ENCODE assay signal across 13 cellular contexts in genomic region chrX:130179579-130180215, GRCh38. TPM values are rescaled to one million over a fixed set of nuclear protein-coding genes. Genes with fewer than 3 reads are reported as not detected.
DNase-seq lines count a peak whose midpoint lies in the region; ATAC-seq and TF ChIP-seq lines count a peak whose summit lies in the region.
"Had no signal": no experiment of that assay in that cellular context is flagged by ENCODE, and none has a peak within 500 bp of the region (broad histone marks: within the 10 kb centered on the region; RNA-seq: fewer than 3 reads in every experiment).

No MANE protein-coding gene starts in this region.

- H3K9me3 Mint-ChIP-seq in CD4-positive, CD25-positive, alpha-beta regulatory T cell: no peaks in the 10 kb centered on the region
- no peaks in the 10 kb centered on the region for H3K9me3 Mint-ChIP-seq in activated T-helper 2 cell treated with anti-CD3 and anti-CD28 coated beads, Interferon-gamma antibody, Interleukin-2, Interleukin-4, amounts not matched to agents 10 μg/mL and 5 μg/mL and 100 μg/mL, durations not matched to agents 14 hours and 24 hours and 36 hours
- H3K9me3 Mint-ChIP-seq in HFFc6: no peaks in the 10 kb centered on the region

- H3K27me3 Mint-ChIP-seq in CD4-positive, CD25-positive, alpha-beta regulatory T cell: no peaks in the 10 kb centered on the region
- H3K27me3 Mint-ChIP-seq in activated T-helper 2 cell treated with anti-CD3 and anti-CD28 coated beads, Interferon-gamma antibody, Interleukin-2, Interleukin-4, amounts not matched to agents 10 μg/mL and 5 μg/mL and 100 μg/mL, durations not matched to agents 14 hours and 24 hours and 36 hours (ENCODE audit: low read depth): no peaks in the 10 kb centered on the region
- H3K27me3 Mint-ChIP-seq in HFFc6 (ENCODE audit: insufficient read depth): no peaks in the 10 kb centered on the region

- peaks cover 4 to 65% (median 34%) of the 10 kb centered on the region in 4 donors for H3K4me1 Mint-ChIP-seq in CD4-positive, CD25-positive, alpha-beta regulatory T cell
- H3K4me1 Mint-ChIP-seq in activated T-helper 2 cell treated with anti-CD3 and anti-CD28 coated beads, Interferon-gamma antibody, Interleukin-2, Interleukin-4, amounts not matched to agents 10 μg/mL and 5 μg/mL and 100 μg/mL, durations not matched to agents 14 hours and 24 hours and 36 hours (ENCODE audit: low read depth): peaks cover 41% of the 10 kb centered on the region
- peaks cover 6% of the 10 kb centered on the region for H3K4me1 Mint-ChIP-seq in HFFc6 (ENCODE audit: low read depth)

- H3K36me3 ChIP-seq in CD4-positive, CD25-positive, alpha-beta regulatory T cell (ENCODE audit: control insufficient read depth, insufficient read depth, low read length): peaks cover 5% of the 10 kb centered on the region
- peaks cover 52% of the 10 kb centered on the region for H3K36me3 ChIP-seq in DOHH2 (ENCODE audit: control insufficient read depth, low read length)
- H3K36me3 ChIP-seq in WERI-Rb-1: no peaks in the 10 kb centered on the region
- H3K36me3 ChIP-seq: lower lobe of right lung, stomach had no signal

- H3K27ac Mint-ChIP-seq in CD4-positive, CD25-positive, alpha-beta regulatory T cell: peak overlapping the region; percentile 74 to 89 (median 76)
- peak overlapping the region; percentile 44 for H3K27ac Mint-ChIP-seq in activated T-helper 2 cell treated with anti-CD3 and anti-CD28 coated beads, Interferon-gamma antibody, Interleukin-2, Interleukin-4, amounts not matched to agents 10 μg/mL and 5 μg/mL and 100 μg/mL, durations not matched to agents 14 hours and 24 hours and 36 hours
- H3K27ac Mint-ChIP-seq in HFFc6: no peak overlapping the region

- no peaks in the 10 kb centered on the region for H3K9me2 ChIP-seq in DOHH2 (replicated peaks; ENCODE audit: control insufficient read depth, low read length)

- H4K20me1 ChIP-seq in DOHH2 (ENCODE audit: control insufficient read depth, insufficient read depth, low read depth, low read length): no peaks in the 10 kb centered on the region

- H3K4me1 ChIP-seq in CD4-positive, CD25-positive, alpha-beta regulatory T cell (ENCODE audit: control insufficient read depth, insufficient read depth, low read length, poor library complexity, severe bottlenecking): peaks cover 43% of the 10 kb centered on the region
- peaks cover 86% of the 10 kb centered on the region for H3K4me1 ChIP-seq in DOHH2 (ENCODE audit: control insufficient read depth, low read length)

- intact Hi-C loops in activated T-helper 2 cell treated with anti-CD3 and anti-CD28 coated beads, Interferon-gamma antibody, Interleukin-2, Interleukin-4, amounts not matched to agents 10 μg/mL and 5 μg/mL and 100 μg/mL, durations not matched to agents 14 hours and 24 hours and 36 hours (cut with micrococcal nuclease): loop anchor here (10.0 kb wide), 1 partner anchor 415 kb away; no protein-coding TSS in a partner anchor

- no peaks in the 10 kb centered on the region for H3K9me3 ChIP-seq in CD4-positive, CD25-positive, alpha-beta regulatory T cell (ENCODE audit: control insufficient read depth in 2 of 2, low read length in 2 of 2)
- H3K9me3 ChIP-seq in DOHH2 (ENCODE audit: control insufficient read depth, insufficient read depth, low read length) (no peaks in the 10 kb centered on the region), WERI-Rb-1 (ENCODE audit: severe bottlenecking) (no peaks in the 10 kb centered on the region)
- H3K9me3 ChIP-seq: lower lobe of right lung, stomach had no signal

- peak overlapping the region; percentile 51 for H3K27ac ChIP-seq in CD4-positive, CD25-positive, alpha-beta regulatory T cell (ENCODE audit: insufficient read depth, low read length, poor library complexity, severe bottlenecking)
- H3K27ac ChIP-seq in DOHH2 (ENCODE audit: low read depth, low read length): peak overlapping the region; percentile 16; the same call in 1 of the 2 replicates
- no peak overlapping the region for H3K27ac ChIP-seq in WERI-Rb-1
- H3K27ac ChIP-seq: lower lobe of right lung, PC-9, stomach had no signal

- peak in 1 of 2 donors; percentile 50 for ATAC-seq in CD4-positive, CD25-positive, alpha-beta regulatory T cell (ENCODE audit: low read depth in 2 of 2)
- no peak for ATAC-seq in HG02588 (IDR thresholded peaks at IDR 0.05; ENCODE audit: unreplicated experiment)
- ATAC-seq: HCT116, lower lobe of right lung had no signal

- peaks cover 40% of the 10 kb centered on the region for H3F3A ChIP-seq in DOHH2 (ENCODE audit: control insufficient read depth, insufficient read depth)

- no peak for TF ChIP-seq CTCF in DOHH2 (IDR thresholded peaks at IDR 0.05; ENCODE audit: low read depth, low read length, poor library complexity, severe bottlenecking)
- no peak for TF ChIP-seq CTCF in fibroblast of villous mesenchyme (IDR thresholded peaks at IDR 0.05; ENCODE audit: insufficient read depth, low read depth, low read length)
- no peak for TF ChIP-seq CTCF in WERI-Rb-1 (IDR thresholded peaks at IDR 0.05; ENCODE audit: low read depth, low read length)
- TF ChIP-seq CTCF in HFFc6 (IDR thresholded peaks at IDR 0.05): no peak

- peaks cover 7% of the 10 kb centered on the region for H3K36me3 Mint-ChIP-seq in CD4-positive, CD25-positive, alpha-beta regulatory T cell
- H3K36me3 Mint-ChIP-seq in activated T-helper 2 cell treated with anti-CD3 and anti-CD28 coated beads, Interferon-gamma antibody, Interleukin-2, Interleukin-4, amounts not matched to agents 10 μg/mL and 5 μg/mL and 100 μg/mL, durations not matched to agents 14 hours and 24 hours and 36 hours (ENCODE audit: low read depth): peaks cover 47% of the 10 kb centered on the region
- H3K36me3 Mint-ChIP-seq in HFFc6 (ENCODE audit: low read depth): no peaks in the 10 kb centered on the region

- H3K79me2 ChIP-seq in DOHH2 (ENCODE audit: control insufficient read depth, low read length): peaks cover 74% of the 10 kb centered on the region

- no peaks in the 10 kb centered on the region for H3K27me3 ChIP-seq in CD4-positive, CD25-positive, alpha-beta regulatory T cell (ENCODE audit: control insufficient read depth, insufficient read depth, low read length)
- H3K27me3 ChIP-seq in DOHH2 (ENCODE audit: control insufficient read depth, low read length): no peaks in the 10 kb centered on the region
- H3K27me3 ChIP-seq in WERI-Rb-1 (ENCODE audit: insufficient read depth, low read depth, severe bottlenecking): no peaks in the 10 kb centered on the region
- H3K27me3 ChIP-seq: stomach had no signal

- H3K4me2 ChIP-seq in DOHH2 (ENCODE audit: low read length): peak overlapping the region; percentile 28; the same call in 1 of the 2 replicates
- H3K4me2 ChIP-seq: PC-9 had no signal

- peak overlapping the region; percentile 18 to 74 (median 38) for H3K4me3 Mint-ChIP-seq in CD4-positive, CD25-positive, alpha-beta regulatory T cell
- H3K4me3 Mint-ChIP-seq in activated T-helper 2 cell treated with anti-CD3 and anti-CD28 coated beads, Interferon-gamma antibody, Interleukin-2, Interleukin-4, amounts not matched to agents 10 μg/mL and 5 μg/mL and 100 μg/mL, durations not matched to agents 14 hours and 24 hours and 36 hours (ENCODE audit: low read depth): no peak overlapping the region
- H3K4me3 Mint-ChIP-seq in HFFc6: no peak overlapping the region

- H3K4me3 ChIP-seq in CD4-positive, CD25-positive, alpha-beta regulatory T cell (ENCODE audit: low read depth, low read length): no peak overlapping the region
- H3K4me3 ChIP-seq in DOHH2 (ENCODE audit: low read length) (peak overlapping the region; percentile 13; the same call in 1 of the 2 replicates), fibroblast of villous mesenchyme (ENCODE audit: low read depth, low read length) (no peak overlapping the region), WERI-Rb-1 (ENCODE audit: low read depth, low read length) (no peak overlapping the region)
- H3K4me3 ChIP-seq: lower lobe of right lung, PC-9, stomach had no signal

- DNase-seq in CD4-positive, CD25-positive, alpha-beta regulatory T cell: peak in 2 of 3 donors; percentile 12 to 41
- DNase-seq in activated T-helper 2 cell treated with anti-CD3 and anti-CD28 coated beads, Interferon-gamma antibody, Interleukin-2, Interleukin-4, amounts not matched to agents 10 μg/mL and 5 μg/mL and 100 μg/mL, durations not matched to agents 14 hours and 24 hours and 36 hours (ENCODE audit: low spot score): no peak
- peak; percentile 11 for DNase-seq in fibroblast of villous mesenchyme (ENCODE audit: low read depth)
- DNase-seq in WERI-Rb-1: no peak
- DNase-seq in stimulated activated CD8-positive, alpha-beta memory T cell treated with anti-CD3 and anti-CD28 coated beads, Interleukin-4, amount 100 ng/mL, for 48 hours: no peak
- no peak for DNase-seq in HFFc6
- DNase-seq: lower lobe of right lung, NCI-H2029, PC-9, stomach had no signal

RNA-seq across cellular contexts. Expression of gene RAB33A, which starts 7.9 kb away (rescaled TPM):
- 7.9 TPM for total RNA-seq in CD4-positive, CD25-positive, alpha-beta regulatory T cell
- polyA plus RNA-seq in CD4-positive, CD25-positive, alpha-beta regulatory T cell: 10 to 100 TPM; 29.0 to 33.1 (median 31.5) TPM
- 28.4 and 29.7 TPM in 2 replicates for total RNA-seq in activated T-helper 2 cell treated with anti-CD3 and anti-CD28 coated beads, Interferon-gamma antibody, Interleukin-2, Interleukin-4, amounts not matched to agents 10 μg/mL and 5 μg/mL and 100 μg/mL, durations not matched to agents 14 hours and 24 hours and 36 hours
- total RNA-seq in fibroblast of villous mesenchyme: 1.3 and 3.5 TPM in 2 replicates
- under 1 TPM; 0.17 to 0.66 (median 0.44) TPM for total RNA-seq in HFFc6 (2021; fragmentation: NEBNext Ultra II Directional; extraction: Animal tissue kit (Norgen Biotek cat#: 25700))

RNA-seq across cellular contexts. Expression of gene AIFM1, which starts 14.1 kb away (rescaled TPM):
- 19.3 TPM for total RNA-seq in CD4-positive, CD25-positive, alpha-beta regulatory T cell
- polyA plus RNA-seq in CD4-positive, CD25-positive, alpha-beta regulatory T cell: 10 to 100 TPM; 26.7 to 32.0 (median 28.7) TPM
- 48.7 and 51.1 TPM in 2 replicates for total RNA-seq in activated T-helper 2 cell treated with anti-CD3 and anti-CD28 coated beads, Interferon-gamma antibody, Interleukin-2, Interleukin-4, amounts not matched to agents 10 μg/mL and 5 μg/mL and 100 μg/mL, durations not matched to agents 14 hours and 24 hours and 36 hours
- 13.5 and 16.0 TPM in 2 replicates for total RNA-seq in fibroblast of villous mesenchyme
- total RNA-seq in HFFc6 (2021; fragmentation: NEBNext Ultra II Directional; extraction: Animal tissue kit (Norgen Biotek cat#: 25700)): 10 to 100 TPM; 31.9 to 39.5 (median 33.8) TPM

Comparison
In these comparisons a context has a peak if more than half of its experiments do, and no peak if none do; other contexts are left out.
1. DNase-seq: peak in CD4-positive, CD25-positive, alpha-beta regulatory T cell (2 of 3) and fibroblast of villous mesenchyme (single experiment); none in activated T-helper 2 cell treated with anti-CD3 and anti-CD28 coated beads, Interferon-gamma antibody, Interleukin-2, Interleukin-4, amounts not matched to agents 10 μg/mL and 5 μg/mL and 100 μg/mL, durations not matched to agents 14 hours and 24 hours and 36 hours (single experiment), WERI-Rb-1 (single experiment), stimulated activated CD8-positive, alpha-beta memory T cell treated with anti-CD3 and anti-CD28 coated beads, Interleukin-4, amount 100 ng/mL, for 48 hours (single experiment) and HFFc6 (single experiment).
2. H3K4me3 Mint-ChIP-seq: peak in CD4-positive, CD25-positive, alpha-beta regulatory T cell (4 of 4); none in activated T-helper 2 cell treated with anti-CD3 and anti-CD28 coated beads, Interferon-gamma antibody, Interleukin-2, Interleukin-4, amounts not matched to agents 10 μg/mL and 5 μg/mL and 100 μg/mL, durations not matched to agents 14 hours and 24 hours and 36 hours (single experiment) and HFFc6 (single experiment).